31 cellular contexts compared by ENCODE assay signal in genomic region chr1:42866549-42866948, GRCh38.
"Had no signal": no experiment of that assay in that cellular context is flagged by ENCODE, and none has a peak within 500 bp of the region (broad histone marks: within the 10 kb centered on the region; RNA-seq: fewer than 3 reads in every experiment).

No MANE protein-coding gene starts in this region.

- H3K36me3 ChIP-seq: adrenal gland, brain microvascular endothelial cell, breast epithelium had no signal

- H3K9me3 ChIP-seq: body of pancreas, breast epithelium had no signal

- H3K27ac ChIP-seq: adrenal gland, body of pancreas, brain microvascular endothelial cell, breast epithelium, VCaP had no signal

- H3K4me1 ChIP-seq: adrenal gland, body of pancreas, breast epithelium had no signal

- H3K27me3 ChIP-seq: adrenal gland, body of pancreas, brain microvascular endothelial cell, breast epithelium had no signal

- FAIRE-seq: astrocyte, TTC549 had no signal

- H3K4me3 ChIP-seq: adrenal gland, body of pancreas, breast epithelium had no signal

- DNase-seq: activated B cell treated with CpG ODN at 0.5 μM for 24 hours; activated CD4-positive, alpha-beta memory T cell treated with anti-CD3 and anti-CD28 coated beads for 36 hours; activated CD4-positive, alpha-beta T cell treated with anti-CD3 and anti-CD28 coated beads for 4 hours; activated CD4-positive, alpha-beta T cell treated with anti-CD3 and anti-CD28 coated beads, Interleukin-2, amount 10 ng/mL, durations not matched to agents 24 days and 14 days; activated CD4-positive, alpha-beta T cell treated with anti-CD3 and anti-CD28 coated beads, Interleukin-2, amount 50 U/mL, for 1 hour; activated CD4-positive, alpha-beta T cell treated with anti-CD3 and anti-CD28 coated beads, Interleukin-2, amount 50 U/mL, for 4 hours; activated CD4-positive, CD25-positive, alpha-beta regulatory T cell treated with anti-CD3 and anti-CD28 coated beads, Interleukin-2, amount 50 U/mL, for 72 hours; activated CD8-positive, alpha-beta memory T cell treated with anti-CD3 and anti-CD28 coated beads, Interleukin-2, amount 50 U/mL, for 4 hours; activated CD8-positive, alpha-beta T cell treated with anti-CD3 and anti-CD28 coated beads for 36 hours; activated effector memory CD4-positive, alpha-beta T cell treated with anti-CD3 and anti-CD28 coated beads, Interleukin-2, amount 50 U/mL, for 16 hours; activated gamma-delta T cell treated with Interleukin-2 at 50 U/mL for 16 hours; activated naive CD4-positive, alpha-beta T cell; activated naive CD4-positive, alpha-beta T cell treated with anti-CD3 and anti-CD28 coated beads for 36 hours; activated naive CD4-positive, alpha-beta T cell treated with anti-CD3 and anti-CD28 coated beads, Interleukin-2, amount 50 U/mL, for 16 hours; activated naive CD8-positive, alpha-beta T cell treated with anti-CD3 and anti-CD28 coated beads for 36 hours; activated T-cell treated with anti-CD3 and anti-CD28 coated beads for 4 hours; activated T-cell treated with anti-CD3 and anti-CD28 coated beads, Interleukin-2, amount 50 U/mL, for 1 hour; activated T-cell treated with anti-CD3 and anti-CD28 coated beads, Interleukin-2, amount 50 U/mL, for 4 hours; activated T-cell treated with anti-CD3 and anti-CD28 coated beads, Interleukin-2, amount 50 U/mL, for 72 hours; adrenal gland; amniotic stem cell; aorta; body of pancreas; brain microvascular endothelial cell; central memory CD4-positive, alpha-beta T cell; T-helper 2 cell; T-helper 9 cell had no signal
